1 cellular context compared by ENCODE assay signal in genomic region chr10:239109-239508, GRCh38.
TF ChIP-seq lines count a peak whose summit lies in the region.

No MANE protein-coding gene starts in this region.

TF ChIP-seq in GM23338, 12 proteins besides CTCF, POLR2A, EP300 and RAD21 (continued from another document):
- TF ChIP-seq REST (IDR thresholded peaks at IDR 0.05; ENCODE audit: unreplicated experiment): no peak
